ENCODE assay signal across 1 cellular context in the genomic region with DNA sequence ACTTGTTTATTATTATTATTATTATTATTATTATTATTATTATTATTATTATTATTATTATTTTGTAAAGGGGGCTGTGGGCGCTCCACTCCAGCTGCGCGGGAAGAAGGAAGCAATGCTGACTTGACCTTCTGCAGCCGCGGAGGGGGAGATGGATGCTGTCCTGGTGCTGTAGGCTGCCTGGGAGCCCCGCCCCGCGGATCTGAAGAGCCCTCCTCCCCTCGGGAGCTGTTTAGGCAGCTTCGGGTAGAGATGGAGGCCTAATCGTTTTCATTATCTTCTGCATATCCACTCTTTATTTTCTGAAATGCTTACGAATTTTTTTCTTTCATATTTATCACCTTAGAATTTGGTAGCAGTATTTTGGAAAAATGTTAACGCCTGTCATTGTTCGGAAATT.
TF ChIP-seq lines count a peak whose summit lies in the region.

No MANE protein-coding gene starts in this region.

TF ChIP-seq in GM23338, 12 proteins besides CTCF, POLR2A, EP300 and RAD21 (continued from another document):
- TF ChIP-seq, protein P1, sequence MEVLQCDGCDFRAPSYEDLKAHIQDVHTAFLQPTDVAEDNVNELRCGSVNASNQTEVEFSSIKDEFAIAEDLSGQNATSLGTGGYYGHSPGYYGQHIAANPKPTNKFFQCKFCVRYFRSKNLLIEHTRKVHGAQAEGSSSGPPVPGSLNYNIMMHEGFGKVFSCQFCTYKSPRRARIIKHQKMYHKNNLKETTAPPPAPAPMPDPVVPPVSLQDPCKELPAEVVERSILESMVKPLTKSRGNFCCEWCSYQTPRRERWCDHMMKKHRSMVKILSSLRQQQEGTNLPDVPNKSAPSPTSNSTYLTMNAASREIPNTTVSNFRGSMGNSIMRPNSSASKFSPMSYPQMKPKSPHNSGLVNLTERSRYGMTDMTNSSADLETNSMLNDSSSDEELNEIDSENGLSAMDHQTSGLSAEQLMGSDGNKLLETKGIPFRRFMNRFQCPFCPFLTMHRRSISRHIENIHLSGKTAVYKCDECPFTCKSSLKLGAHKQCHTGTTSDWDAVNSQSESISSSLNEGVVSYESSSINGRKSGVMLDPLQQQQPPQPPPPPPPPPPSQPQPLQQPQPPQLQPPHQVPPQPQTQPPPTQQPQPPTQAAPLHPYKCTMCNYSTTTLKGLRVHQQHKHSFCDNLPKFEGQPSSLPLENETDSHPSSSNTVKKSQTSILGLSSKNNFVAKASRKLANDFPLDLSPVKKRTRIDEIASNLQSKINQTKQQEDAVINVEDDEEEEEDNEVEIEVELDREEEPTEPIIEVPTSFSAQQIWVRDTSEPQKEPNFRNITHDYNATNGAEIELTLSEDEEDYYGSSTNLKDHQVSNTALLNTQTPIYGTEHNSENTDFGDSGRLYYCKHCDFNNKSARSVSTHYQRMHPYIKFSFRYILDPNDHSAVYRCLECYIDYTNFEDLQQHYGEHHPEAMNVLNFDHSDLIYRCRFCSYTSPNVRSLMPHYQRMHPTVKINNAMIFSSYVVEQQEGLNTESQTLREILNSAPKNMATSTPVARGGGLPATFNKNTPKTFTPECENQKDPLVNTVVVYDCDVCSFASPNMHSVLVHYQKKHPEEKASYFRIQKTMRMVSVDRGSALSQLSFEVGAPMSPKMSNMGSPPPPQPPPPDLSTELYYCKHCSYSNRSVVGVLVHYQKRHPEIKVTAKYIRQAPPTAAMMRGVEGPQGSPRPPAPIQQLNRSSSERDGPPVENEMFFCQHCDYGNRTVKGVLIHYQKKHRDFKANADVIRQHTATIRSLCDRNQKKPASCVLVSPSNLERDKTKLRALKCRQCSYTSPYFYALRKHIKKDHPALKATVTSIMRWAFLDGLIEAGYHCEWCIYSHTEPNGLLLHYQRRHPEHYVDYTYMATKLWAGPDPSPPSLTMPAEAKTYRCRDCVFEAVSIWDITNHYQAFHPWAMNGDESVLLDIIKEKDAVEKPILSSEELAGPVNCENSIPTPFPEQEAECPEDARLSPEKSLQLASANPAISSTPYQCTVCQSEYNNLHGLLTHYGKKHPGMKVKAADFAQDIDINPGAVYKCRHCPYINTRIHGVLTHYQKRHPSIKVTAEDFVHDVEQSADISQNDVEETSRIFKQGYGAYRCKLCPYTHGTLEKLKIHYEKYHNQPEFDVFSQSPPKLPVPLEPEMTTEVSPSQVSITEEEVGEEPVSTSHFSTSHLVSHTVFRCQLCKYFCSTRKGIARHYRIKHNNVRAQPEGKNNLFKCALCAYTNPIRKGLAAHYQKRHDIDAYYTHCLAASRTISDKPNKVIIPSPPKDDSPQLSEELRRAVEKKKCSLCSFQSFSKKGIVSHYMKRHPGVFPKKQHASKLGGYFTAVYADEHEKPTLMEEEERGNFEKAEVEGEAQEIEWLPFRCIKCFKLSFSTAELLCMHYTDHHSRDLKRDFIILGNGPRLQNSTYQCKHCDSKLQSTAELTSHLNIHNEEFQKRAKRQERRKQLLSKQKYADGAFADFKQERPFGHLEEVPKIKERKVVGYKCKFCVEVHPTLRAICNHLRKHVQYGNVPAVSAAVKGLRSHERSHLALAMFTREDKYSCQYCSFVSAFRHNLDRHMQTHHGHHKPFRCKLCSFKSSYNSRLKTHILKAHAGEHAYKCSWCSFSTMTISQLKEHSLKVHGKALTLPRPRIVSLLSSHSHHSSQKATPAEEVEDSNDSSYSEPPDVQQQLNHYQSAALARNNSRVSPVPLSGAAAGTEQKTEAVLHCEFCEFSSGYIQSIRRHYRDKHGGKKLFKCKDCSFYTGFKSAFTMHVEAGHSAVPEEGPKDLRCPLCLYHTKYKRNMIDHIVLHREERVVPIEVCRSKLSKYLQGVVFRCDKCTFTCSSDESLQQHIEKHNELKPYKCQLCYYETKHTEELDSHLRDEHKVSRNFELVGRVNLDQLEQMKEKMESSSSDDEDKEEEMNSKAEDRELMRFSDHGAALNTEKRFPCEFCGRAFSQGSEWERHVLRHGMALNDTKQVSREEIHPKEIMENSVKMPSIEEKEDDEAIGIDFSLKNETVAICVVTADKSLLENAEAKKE (CRISPR knock-in tag; IDR thresholded peaks at IDR 0.05): no peak
- TF ChIP-seq NANOG (IDR thresholded peaks at IDR 0.05; ENCODE audit: borderline replicate concordance): no peak
- no peak for TF ChIP-seq EZH2 (IDR thresholded peaks at IDR 0.05; ENCODE audit: low read depth, unreplicated experiment)
- TF ChIP-seq ZNF331 (CRISPR knock-in tag; IDR thresholded peaks at IDR 0.05; ENCODE audit: low read depth): no peak
- TF ChIP-seq EZH2phosphoT487 (IDR thresholded peaks at IDR 0.05; ENCODE audit: unreplicated experiment): no peak
- TF ChIP-seq JUNB (IDR thresholded peaks at IDR 0.05; ENCODE audit: unreplicated experiment): no peak
- no peak for TF ChIP-seq ZNF114 (CRISPR knock-in tag; IDR thresholded peaks at IDR 0.05)
- TF ChIP-seq CREB1 (CRISPR knock-in tag; IDR thresholded peaks at IDR 0.05; ENCODE audit: low read depth): no peak
- no peak for TF ChIP-seq POLR2AphosphoS5 (IDR thresholded peaks at IDR 0.05; ENCODE audit: low read depth)
